Comparison of ENCODE assay signal across 20 cellular contexts in the genomic region with DNA sequence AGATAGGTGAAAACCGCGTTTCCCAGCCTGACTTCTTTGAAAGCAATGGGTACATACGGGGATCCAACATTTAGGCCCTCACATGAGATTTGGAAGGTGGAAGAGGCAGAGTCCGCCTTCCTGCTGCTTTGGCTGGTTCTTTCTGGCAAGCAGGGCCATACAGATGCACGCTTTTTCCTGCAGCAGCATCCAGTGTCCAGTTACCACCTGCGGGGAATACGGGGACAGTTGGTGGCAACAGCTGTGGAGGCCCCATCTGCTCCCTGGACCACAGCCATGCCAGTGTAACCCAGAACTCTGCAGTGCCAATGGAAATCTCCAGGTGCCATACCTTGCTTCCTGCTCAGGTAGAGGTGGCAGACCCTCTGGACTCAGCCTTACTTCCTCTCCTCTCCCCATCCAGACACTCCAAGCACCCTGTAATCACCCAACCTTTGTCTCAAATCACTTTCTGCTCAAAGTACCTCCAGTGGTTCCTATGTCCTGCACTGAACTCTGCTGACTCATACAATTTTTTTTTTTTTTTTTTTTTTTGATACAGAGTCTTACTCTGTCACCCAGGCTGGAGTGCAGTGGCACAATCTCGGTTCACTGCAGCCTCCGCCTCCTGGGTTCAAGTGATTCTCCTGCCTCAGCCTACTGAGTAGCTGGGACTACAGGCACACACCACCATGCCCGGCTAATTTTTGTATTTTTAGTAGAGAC.
DNase-seq lines count a peak whose midpoint lies in the region; ATAC-seq, FAIRE-seq and TF ChIP-seq lines count a peak whose summit lies in the region.
"Had no signal": no experiment of that assay in that cellular context is flagged by ENCODE, and none has a peak within 500 bp of the region (broad histone marks: within the 10 kb centered on the region; RNA-seq: fewer than 3 reads in every experiment).

No MANE protein-coding gene starts in this region.

- DNase-seq in cardiac septum (ENCODE audit: low spot score) = peak; percentile 36
- DNase-seq in heart right ventricle = no peak
- DNase-seq in PC-9 = no peak
- no peak for DNase-seq in H1 (ENCODE audit: low read depth in 1 of 2, low spot score in 2 of 2)
- DNase-seq in testis = peak; percentile 1
- no peak for DNase-seq in activated naive CD8-positive, alpha-beta T cell treated with anti-CD3 and anti-CD28 coated beads for 36 hours
- DNase-seq in HuH-7 (ENCODE audit: low spot score) = no peak
- no peak for DNase-seq in retina
- DNase-seq: ACHN; activated CD4-positive, alpha-beta T cell treated with anti-CD3 and anti-CD28 coated beads, Interleukin-2, amount 50 U/mL, for 1 hour; C1 segment of cervical spinal cord; H9; MM.1S; T-helper 1 cell; uterus had no signal

- H3K4ac ChIP-seq in H1 (replicated peaks; ENCODE audit: insufficient read length, low read depth, low read length) = no peak overlapping the region

- H2BK15ac ChIP-seq in H1 (ENCODE audit: low read length) = no peak overlapping the region; the same call in 1 of the 2 replicates

- no peak overlapping the region for H3K4me3 Mint-ChIP-seq in activated naive CD8-positive, alpha-beta T cell treated with anti-CD3 and anti-CD28 coated beads for 36 hours
- H3K4me3 Mint-ChIP-seq: activated naive CD8-positive, alpha-beta T cell; activated T-helper 17 cell treated with anti-CD3 and anti-CD28 coated beads, Interleukin-2, amount 50 U/mL, for 72 hours; H9; IgD-negative memory B cell; neural crest cell had no signal

- H3K14ac ChIP-seq in H1 (ENCODE audit: insufficient read length) = no peak overlapping the region

- H3K27ac ChIP-seq in heart right ventricle (no peak overlapping the region), PC-9 (no peak overlapping the region), H1 (ENCODE audit: low read depth, low read length) (no peak overlapping the region), testis (no peak overlapping the region)
- H3K27ac ChIP-seq: HL-60, uterus had no signal

- BruUV-seq in PC-9 (replicated peaks; lab: Mats Ljungman, UMichigan) = no TSS peak

- H4K20me1 ChIP-seq in PC-9 (ENCODE audit: insufficient read depth) = no peaks in the 10 kb centered on the region
- H4K20me1 ChIP-seq in H1 (replicated peaks in 1 of 2; ENCODE audit: control insufficient read depth in 1 of 2, insufficient read depth in 2 of 2, low read length in 2 of 2) = no peaks in the 10 kb centered on the region

- intact Hi-C loops in cardiac septum (cut with DNase I) = no loop called here
- intact Hi-C loops in heart right ventricle (cut with DNase I) = loop anchor here in 1 of 10 donors (10.0 kb wide), 1 partner anchor 47 kb away; no protein-coding TSS in a partner anchor
- intact Hi-C loops in PC-9 (cut with micrococcal nuclease; ENCODE audit: unreplicated experiment) = no loop called here
- intact Hi-C loops in testis (cut with DNase I; ENCODE audit: low total_unique reads) = no loop called here

- no peak overlapping the region for H3K4me3 ChIP-seq in heart right ventricle
- H3K4me3 ChIP-seq in PC-9 = no peak overlapping the region
- H3K4me3 ChIP-seq in H1 (ENCODE audit: extremely low read depth in 1 of 4, insufficient read depth in 2 of 4, low read depth in 3 of 4, low read length in 4 of 4) = no peak overlapping the region
- no peak overlapping the region for H3K4me3 ChIP-seq in testis
- H3K4me3 ChIP-seq: uterus had no signal

- H3K4me2 ChIP-seq in PC-9 = peak overlapping the region; percentile 8; the same call in 1 of the 2 replicates
- H3K4me2 ChIP-seq in H1 (ENCODE audit: insufficient read depth in 1 of 2, low read depth in 2 of 2, low read length in 2 of 2) = no peak overlapping the region

- CTCF ChIA-PET in PC-9 (lab: Charles Lee) = no interaction called here
- CTCF ChIA-PET in H1 (lab: Charles Lee; ENCODE audit: partially characterized antibody) = interaction anchor here (0.6 kb wide), 1 partner anchor 207 kb away, joined by 3 read pairs; no protein-coding TSS in a partner anchor

- H4K91ac ChIP-seq in H1 (replicated peaks; ENCODE audit: insufficient read length, low read length) = no peak overlapping the region

- no peak overlapping the region for H4K5ac ChIP-seq in H1 (ENCODE audit: insufficient read length, low read depth, low read length)

- H3K27me3 ChIP-seq in heart right ventricle = no peaks in the 10 kb centered on the region
- H3K27me3 ChIP-seq in PC-9 (ENCODE audit: insufficient read depth, low read depth) = no peaks in the 10 kb centered on the region
- no peaks in the 10 kb centered on the region for H3K27me3 ChIP-seq in H1 (replicated peaks in 1 of 4; ENCODE audit: control insufficient read depth in 3 of 4, extremely low read depth in 1 of 4, insufficient read depth in 3 of 4, low read length in 3 of 4)
- H3K27me3 ChIP-seq in testis = no peaks in the 10 kb centered on the region
- H3K27me3 ChIP-seq: uterus had no signal

- H4K8ac ChIP-seq in H1 (ENCODE audit: extremely low read depth, insufficient read depth, low read length) = no peak overlapping the region

- no peak overlapping the region; a peak in 1 of 7 replicates for H3K9ac ChIP-seq in H1 (replicated peaks in 1 of 4; ENCODE audit: extremely low read depth in 1 of 4, low read depth in 3 of 4, low read length in 3 of 4)

- no peak overlapping the region for H3K23ac ChIP-seq in H1 (ENCODE audit: insufficient read length)

- no peaks in the 10 kb centered on the region for H3K9me2 ChIP-seq in PC-9 (ENCODE audit: insufficient read depth)

- H3K23me2 ChIP-seq in H1 (ENCODE audit: low read depth, low read length) = no peaks in the 10 kb centered on the region

- no peaks in the 10 kb centered on the region for H3K4me1 Mint-ChIP-seq in activated naive CD8-positive, alpha-beta T cell treated with anti-CD3 and anti-CD28 coated beads for 36 hours
- H3K4me1 Mint-ChIP-seq: activated T-helper 17 cell treated with anti-CD3 and anti-CD28 coated beads, Interleukin-2, amount 50 U/mL, for 72 hours; IgD-negative memory B cell had no signal

- POLR2A ChIA-PET in PC-9 (lab: Charles Lee; ENCODE audit: unreplicated experiment) (no interaction called here), H1 (lab: Charles Lee; ENCODE audit: partially characterized antibody) (interaction anchor here (1.9 kb wide), 1 partner anchor 21 kb away, joined by 7 read pairs; no protein-coding TSS in a partner anchor)

- WGBS in heart right ventricle, 2 donors = 89 to 91% methylated on average over 10 of the region's 10 CpGs
- WGBS in H1 (ENCODE audit: extremely low coverage in 1 of 2, insufficient coverage in 1 of 2, insufficient read length in 1 of 2, insufficient replicate concordance in 2 of 2, low coverage in 1 of 2, low lambda C conversion rate in 2 of 2, missing lambda C conversion rate in 1 of 2), 2 experiments = 99% methylated on average over 10 of the region's 10 CpGs; no CpG with 5 or more reads in 1 of the 2 experiments
- 95% methylated on average over 9 to 10 of the region's 10 CpGs for WGBS in testis, 2 donors

- no peak overlapping the region for H3K56ac ChIP-seq in H1 (replicated peaks; ENCODE audit: insufficient read length, low read depth, low read length)

- H3K79me2 ChIP-seq in PC-9 (ENCODE audit: low read depth) = no peaks in the 10 kb centered on the region
- no peaks in the 10 kb centered on the region for H3K79me2 ChIP-seq in H1 (ENCODE audit: control insufficient read depth in 1 of 2, insufficient read depth in 2 of 2, low read length in 2 of 2)

- TF ChIP-seq POLR2A in H1 (IDR thresholded peaks at IDR 0.05; ENCODE audit: control extremely low read depth in 1 of 2, low read depth in 2 of 2, low read length in 2 of 2) (no peak), testis (IDR thresholded peaks at IDR 0.05) (no peak)

- H2BK5ac ChIP-seq in H1 (ENCODE audit: low read depth, low read length) = no peak overlapping the region

- no peaks in the 10 kb centered on the region for H3K36me3 Mint-ChIP-seq in activated naive CD8-positive, alpha-beta T cell treated with anti-CD3 and anti-CD28 coated beads for 36 hours
- H3K36me3 Mint-ChIP-seq: activated naive CD8-positive, alpha-beta T cell; IgD-negative memory B cell had no signal

- TF ChIP-seq RAD21 in H1 (IDR thresholded peaks at IDR 0.05 in 1 of 2, conservative IDR thresholded peaks at IDR 0.05 in 1 of 2; ENCODE audit: low read depth in 2 of 2, low read length in 2 of 2) = no peak

- H3K36me3 ChIP-seq in heart right ventricle (no peaks in the 10 kb centered on the region), PC-9 (ENCODE audit: low read depth) (no peaks in the 10 kb centered on the region), H1 (ENCODE audit: control insufficient read depth in 2 of 4, insufficient read depth in 4 of 4, low read length in 3 of 4) (no peaks in the 10 kb centered on the region), testis (ENCODE audit: low read depth, missing control alignments) (no peaks in the 10 kb centered on the region)
- H3K36me3 ChIP-seq: uterus had no signal

- H2BK20ac ChIP-seq in H1 (ENCODE audit: low read length) = no peak overlapping the region

- H3K79me1 ChIP-seq in H1 (ENCODE audit: low read depth, low read length) = no peaks in the 10 kb centered on the region

- H2BK12ac ChIP-seq in H1 (ENCODE audit: low read depth, low read length) = peak overlapping the region; percentile 0; the same call in 1 of the 2 replicates

- peaks cover 0 to 1% (median 0%) of the 10 kb centered on the region in 11 donors for H3K9me3 ChIP-seq in heart right ventricle
- H3K9me3 ChIP-seq in PC-9 (ENCODE audit: insufficient read depth, low read depth) = peaks cover 6% of the 10 kb centered on the region; the same call in 1 of the 2 replicates
- H3K9me3 ChIP-seq in H1 (ENCODE audit: insufficient read depth in 2 of 2, low read depth in 1 of 2, low read length in 1 of 2) = no peaks in the 10 kb centered on the region
- no peaks in the 10 kb centered on the region for H3K9me3 ChIP-seq in testis
- H3K9me3 ChIP-seq: uterus had no signal

- no peak for FAIRE-seq in H1 (lab: Jason Lieb, UNC)

- H2AK5ac ChIP-seq in H1 (ENCODE audit: low read depth, low read length) = peak overlapping the region; percentile 0; the same call in 1 of the 2 replicates

- no peak for TF ChIP-seq CTCF in heart right ventricle (IDR thresholded peaks at IDR 0.05)
- TF ChIP-seq CTCF in PC-9 (conservative IDR thresholded peaks at IDR 0.05) = no peak
- TF ChIP-seq CTCF in H1 (IDR thresholded peaks at IDR 0.05; ENCODE audit: control extremely low read depth in 1 of 3, insufficient read depth in 1 of 3, low read depth in 1 of 3, low read length in 3 of 3) = no peak
- no peak for TF ChIP-seq CTCF in testis (IDR thresholded peaks at IDR 0.05)

- no peaks in the 10 kb centered on the region for H3K27me3 Mint-ChIP-seq in activated naive CD8-positive, alpha-beta T cell treated with anti-CD3 and anti-CD28 coated beads for 36 hours
- H3K27me3 Mint-ChIP-seq: activated naive CD8-positive, alpha-beta T cell; activated T-helper 17 cell treated with anti-CD3 and anti-CD28 coated beads, Interleukin-2, amount 50 U/mL, for 72 hours; IgD-negative memory B cell had no signal

- no peak overlapping the region for H3K27ac Mint-ChIP-seq in activated naive CD8-positive, alpha-beta T cell treated with anti-CD3 and anti-CD28 coated beads for 36 hours
- H3K27ac Mint-ChIP-seq: activated naive CD8-positive, alpha-beta T cell; activated T-helper 17 cell treated with anti-CD3 and anti-CD28 coated beads, Interleukin-2, amount 50 U/mL, for 72 hours; IgD-negative memory B cell had no signal

- peaks cover 0 to 5% (median 3%) of the 10 kb centered on the region in 9 donors for H3K4me1 ChIP-seq in heart right ventricle
- peaks cover 10% of the 10 kb centered on the region for H3K4me1 ChIP-seq in PC-9 (replicated peaks; ENCODE audit: insufficient read depth)
- H3K4me1 ChIP-seq in H1 (replicated peaks in 1 of 4; ENCODE audit: control insufficient read depth in 3 of 4, insufficient read depth in 4 of 4, low read length in 3 of 4) = no peaks in the 10 kb centered on the region; a peak in 1 of 7 replicates
- H3K4me1 ChIP-seq in testis = peaks cover 4% of the 10 kb centered on the region
- H3K4me1 ChIP-seq: uterus had no signal

- TF ChIP-seq EP300 in H1 (IDR thresholded peaks at IDR 0.05; ENCODE audit: borderline replicate concordance in 1 of 2, low read depth in 2 of 2, low read length in 2 of 2) = no peak

- no peak for ATAC-seq in heart right ventricle
- ATAC-seq: activated T-helper 17 cell treated with anti-CD3 and anti-CD28 coated beads, Interleukin-2, amount 50 U/mL, for 72 hours had no signal

- no peak overlapping the region for H2AFZ ChIP-seq in PC-9
- no peak overlapping the region for H2AFZ ChIP-seq in H1 (ENCODE audit: low read length)

- no peaks in the 10 kb centered on the region for H3K9me3 Mint-ChIP-seq in activated naive CD8-positive, alpha-beta T cell treated with anti-CD3 and anti-CD28 coated beads for 36 hours
- H3K9me3 Mint-ChIP-seq: activated T-helper 17 cell treated with anti-CD3 and anti-CD28 coated beads, Interleukin-2, amount 50 U/mL, for 72 hours; IgD-negative memory B cell; neural crest cell had no signal

- no peak overlapping the region for H3K18ac ChIP-seq in H1 (ENCODE audit: extremely low read depth, low read length)

- H3F3A ChIP-seq in PC-9 (ENCODE audit: insufficient read depth, low read depth) = no peaks in the 10 kb centered on the region; the same call in 1 of the 2 replicates

- no peak overlapping the region for H2BK120ac ChIP-seq in H1 (replicated peaks; ENCODE audit: low read depth, low read length)

Comparison
In these comparisons a context has a peak if more than half of its experiments do, and no peak if none do; other contexts are left out.
1. DNase-seq: peak in cardiac septum (single experiment) and testis (single experiment); none in heart right ventricle (0 of 2), PC-9 (0 of 2), H1 (0 of 2), activated naive CD8-positive, alpha-beta T cell treated with anti-CD3 and anti-CD28 coated beads for 36 hours (single experiment), HuH-7 (single experiment) and retina (single experiment).